8 cellular contexts compared by ENCODE assay signal in the genomic region with DNA sequence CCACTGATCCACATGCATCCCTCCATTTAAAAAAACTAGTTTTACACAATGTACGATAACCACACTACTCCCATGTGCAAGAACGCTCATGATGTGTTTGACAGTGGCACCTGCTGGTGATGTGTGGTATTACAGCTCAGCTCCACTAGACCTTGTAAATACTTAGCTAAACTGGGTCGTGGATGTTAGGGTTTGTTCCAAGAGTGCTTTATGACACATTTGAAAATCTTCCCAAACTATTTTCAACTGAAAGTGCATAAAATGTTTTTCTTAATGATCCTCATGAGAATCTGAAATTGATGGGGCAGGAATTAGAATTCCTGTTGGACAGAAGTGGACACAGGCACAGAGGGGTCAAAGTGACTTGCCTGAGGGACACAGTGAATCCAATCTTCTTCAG.
A peak's percentile ranks its signal among the peaks of the same experiment; 100 is the strongest.
DNase-seq lines count a peak whose midpoint lies in the region; ATAC-seq and TF ChIP-seq lines count a peak whose summit lies in the region.

No MANE protein-coding gene starts in this region.

- intact Hi-C loops in right lobe of liver (cut with DNase I): loop anchor here (10.0 kb wide), 4 partner anchors 190 to 730 kb away; partner anchors contain the start of gene NCOR2 (in 1 of the 2)

- no peak overlapping the region for H3K27ac Mint-ChIP-seq in T-helper 17 cell

- H3K27me3 ChIP-seq in MG63: no peaks in the 10 kb centered on the region
- no peaks in the 10 kb centered on the region for H3K27me3 ChIP-seq in right lobe of liver
- H3K27me3 ChIP-seq in upper lobe of left lung: no peaks in the 10 kb centered on the region

- H3K36me3 ChIP-seq in MG63 (no peaks in the 10 kb centered on the region), right lobe of liver (no peaks in the 10 kb centered on the region), upper lobe of left lung (no peaks in the 10 kb centered on the region)

- in situ Hi-C loops in astrocyte of the cerebellum (cut with HindIII; ENCODE audit: low sequenced_read_pairs): no loop called here

- peaks cover 27% of the 10 kb centered on the region for H3K27me3 Mint-ChIP-seq in T-helper 17 cell

- TF ChIP-seq CTCF in astrocyte of the cerebellum (IDR thresholded peaks at IDR 0.05; ENCODE audit: low read depth, low read length, missing control alignments) (peak; percentile 80), right lobe of liver (IDR thresholded peaks at IDR 0.05) (peak; percentile 51 to 82 (median 62)), upper lobe of left lung (IDR thresholded peaks at IDR 0.05) (peak; percentile 56 to 94 (median 83))

- TF ChIP-seq EP300 in upper lobe of left lung (IDR thresholded peaks at IDR 0.05): no peak

- ATAC-seq in right lobe of liver: no peak
- peak in 1 of 2 donors; percentile 42 for ATAC-seq in upper lobe of left lung (ENCODE audit: low FRiP score in 2 of 2)
- ATAC-seq in HG02588 (IDR thresholded peaks at IDR 0.05; ENCODE audit: unreplicated experiment): no peak
- no peak for ATAC-seq in T-helper 17 cell
- ATAC-seq in GM18868 (IDR thresholded peaks at IDR 0.05; ENCODE audit: unreplicated experiment): no peak

- peak; percentile 52 for DNase-seq in GM03348 (ENCODE audit: low spot score)
- peak; percentile 20 for DNase-seq in MG63
- DNase-seq in astrocyte of the cerebellum (ENCODE audit: low read depth): peak; percentile 78
- no peak for DNase-seq in right lobe of liver
- no peak for DNase-seq in upper lobe of left lung
- no peak for DNase-seq in T-helper 17 cell

- H3K27ac ChIP-seq in right lobe of liver (no peak overlapping the region), upper lobe of left lung (peak overlapping the region; percentile 15 to 75 (median 46))

- TF ChIP-seq POLR2A in right lobe of liver (IDR thresholded peaks at IDR 0.05) (no peak), upper lobe of left lung (IDR thresholded peaks at IDR 0.05) (no peak)

- no peaks in the 10 kb centered on the region for H3K36me3 Mint-ChIP-seq in T-helper 17 cell (ENCODE audit: low read depth)

- 51% methylated on average over 3 of the region's 3 CpGs for WGBS in right lobe of liver (ENCODE audit: insufficient coverage, low coverage, low lambda C conversion rate, missing lambda C conversion rate)
- 69 to 81% methylated on average over 3 of the region's 3 CpGs for WGBS in upper lobe of left lung, 2 donors

- H3K4me3 Mint-ChIP-seq in T-helper 17 cell: no peak overlapping the region

- no peak overlapping the region for H3K4me3 ChIP-seq in MG63
- no peak overlapping the region for H3K4me3 ChIP-seq in astrocyte of the cerebellum (ENCODE audit: low read depth, low read length)
- H3K4me3 ChIP-seq in right lobe of liver: no peak overlapping the region
- H3K4me3 ChIP-seq in upper lobe of left lung: no peak overlapping the region

- peaks cover 6% of the 10 kb centered on the region for H3K4me1 Mint-ChIP-seq in T-helper 17 cell

- H3K9me3 ChIP-seq in MG63 (peaks cover 12% of the 10 kb centered on the region), right lobe of liver (peaks cover 0 to 4% (median 2%) of the 10 kb centered on the region in 4 donors), upper lobe of left lung (peaks cover 0 to 11% (median 3%) of the 10 kb centered on the region in 4 donors), T-helper 17 cell (ENCODE audit: control insufficient read depth, low read length, poor library complexity, severe bottlenecking) (no peaks in the 10 kb centered on the region)

- H3K4me1 ChIP-seq in right lobe of liver (peaks cover 0 to 15% (median 0%) of the 10 kb centered on the region in 4 donors), upper lobe of left lung (peaks cover 25 to 47% (median 37%) of the 10 kb centered on the region in 4 donors)

Comparison
In these comparisons a context has a peak if more than half of its experiments do, and no peak if none do; other contexts are left out.
1. DNase-seq: peak in GM03348 (single experiment), MG63 (single experiment) and astrocyte of the cerebellum (single experiment); none in right lobe of liver (0 of 3), upper lobe of left lung (0 of 2) and T-helper 17 cell (0 of 3).
2. H3K27ac ChIP-seq: peak in upper lobe of left lung (4 of 4); none in right lobe of liver (0 of 3).
3. Peak in every context shown above with its lines, with median percentiles within 50 percentile points of each other: CTCF ChIP-seq.